In genomic region chr2:172103471-172104292, GRCh38 we compare ENCODE assay signal across 8 cellular contexts. TPM values are rescaled to one million over a fixed set of nuclear protein-coding genes. Genes with fewer than 3 reads are reported as not detected.
DNase-seq lines count a peak whose midpoint lies in the region; ATAC-seq and TF ChIP-seq lines count a peak whose summit lies in the region.

No MANE protein-coding gene starts in this region.

- no peak overlapping the region for H3K27ac ChIP-seq in breast epithelium

- intact Hi-C loops in breast epithelium (cut with DNase I; ENCODE audit: low total_unique reads), result no loop called here

- peak in 2 of 3 donors; percentile 76 to 90 for TF ChIP-seq CTCF in breast epithelium (IDR thresholded peaks at IDR 0.05)

- H3K4me3 ChIP-seq in breast epithelium, result peak overlapping the region in 2 of 3 donors; percentile 44 to 71

- no peaks in the 10 kb centered on the region for H3K36me3 ChIP-seq in breast epithelium

- peaks cover 29 to 99% of the 10 kb centered on the region in 2 donors for H3K27me3 ChIP-seq in breast epithelium

- peaks cover 9 to 17% of the 10 kb centered on the region in 2 donors for H3K4me1 ChIP-seq in breast epithelium

- DNase-seq in SIG-M5 treated with dmso at 0.1 percent for 504 hours (lab: John Stamatoyannopoulos, UW; ENCODE audit: unreplicated experiment), result peak; percentile 64
- no peak for DNase-seq in SIG-M5 (lab: John Stamatoyannopoulos, UW)
- peak; percentile 40 for DNase-seq in NCI-H2029 (lab: John Stamatoyannopoulos, UW)
- peak; percentile 84 for DNase-seq in UCSD-AML1 (lab: John Stamatoyannopoulos, UW; ENCODE audit: unreplicated experiment)
- DNase-seq in breast epithelium (ENCODE audit: low spot score in 2 of 2), result peak; percentile 56 to 84
- DNase-seq in islet precursor cell, result peak; percentile 95
- peak; percentile 63 for DNase-seq in stimulated activated CD4-positive, alpha-beta T cell treated with anti-CD3 and anti-CD28 coated beads, Interleukin-1b, Interleukin-23, amount 100 ng/mL, for 48 hours

- TF ChIP-seq POLR2A in breast epithelium (IDR thresholded peaks at IDR 0.05), result no peak

- no peak for ATAC-seq in GM18502 (IDR thresholded peaks at IDR 0.05; ENCODE audit: poor library complexity, unreplicated experiment)

- no peaks in the 10 kb centered on the region for H3K9me3 ChIP-seq in breast epithelium

RNA-seq across cellular contexts. Expression of gene DLX2, which starts 1.0 kb away (rescaled TPM):
- total RNA-seq in breast epithelium, result under 1 TPM in 1 of 3 donors, not detected in 2; 0.44 TPM

RNA-seq across cellular contexts. Expression of gene DLX1, which starts 18.4 kb away (rescaled TPM):
- under 1 TPM in 1 of 3 donors, not detected in 2; 0.29 TPM for total RNA-seq in breast epithelium
